12 cellular contexts compared by ENCODE assay signal in the genomic region with DNA sequence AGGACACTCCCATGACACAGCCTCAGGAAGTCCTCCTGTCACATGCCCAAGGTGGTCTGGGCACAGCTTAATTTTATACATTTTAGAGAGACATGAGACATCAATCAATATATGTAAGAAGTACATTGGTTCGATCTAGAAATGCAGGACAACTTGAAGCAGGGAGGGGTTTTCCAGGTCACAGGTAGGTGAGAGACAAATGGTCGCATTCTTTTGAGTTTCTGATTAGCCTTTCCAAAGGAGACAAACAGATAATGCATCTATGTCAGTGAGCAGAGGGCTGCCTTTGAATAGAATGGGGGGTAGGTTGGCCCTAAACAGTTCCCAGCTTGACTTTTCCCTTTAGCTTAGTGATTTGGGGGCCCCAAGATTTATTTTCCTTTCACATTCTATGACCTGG. TPM values are rescaled to one million over a fixed set of nuclear protein-coding genes. Genes with fewer than 3 reads are reported as not detected.
DNase-seq lines count a peak whose midpoint lies in the region; ATAC-seq and TF ChIP-seq lines count a peak whose summit lies in the region.
"Had no signal": no experiment of that assay in that cellular context is flagged by ENCODE, and none has a peak within 500 bp of the region (broad histone marks: within the 10 kb centered on the region; RNA-seq: fewer than 3 reads in every experiment).

No MANE protein-coding gene starts in this region.

- ATAC-seq in right cardiac atrium (no peak), GM18873 (IDR thresholded peaks at IDR 0.05; ENCODE audit: low FRiP score, unreplicated experiment) (no peak), HG02763 (IDR thresholded peaks at IDR 0.05; ENCODE audit: unreplicated experiment) (no peak)
- ATAC-seq: foreskin keratinocyte, Panc1 had no signal

- TF ChIP-seq CTCF in AG04449 (IDR thresholded peaks at IDR 0.05; ENCODE audit: insufficient read depth, low read length, missing control alignments) (no peak), WI38 (IDR thresholded peaks at IDR 0.05; ENCODE audit: low read depth, low read length) (no peak)

- DNase-seq in AG04449 (ENCODE audit: low read depth, low spot score), result no peak
- no peak for DNase-seq in right cardiac atrium
- no peak for DNase-seq in NCI-H2196 treated with DMSO at 0.1 percent for 48 hours (lab: John Stamatoyannopoulos, UW; ENCODE audit: unreplicated experiment)
- no peak for DNase-seq in NCI-H1694 treated with DMSO at 0.1 percent for 48 hours (lab: John Stamatoyannopoulos, UW)
- DNase-seq: NCI-H2029 treated with DMSO at 0.1 percent for 48 hours had no signal

- H3K27ac ChIP-seq in right cardiac atrium (ENCODE audit: low read length) (peak overlapping the region; percentile 18), rectal smooth muscle tissue (ENCODE audit: low read depth, low read length) (peak overlapping the region; percentile 99)
- H3K27ac ChIP-seq: foreskin keratinocyte had no signal

- peak overlapping the region; percentile 4 for H3K9ac ChIP-seq in rectal smooth muscle tissue (ENCODE audit: low read length)

- H3K4me1 ChIP-seq in right cardiac atrium (ENCODE audit: control insufficient read depth, insufficient read depth, low read length) (peaks cover 3% of the 10 kb centered on the region), rectal smooth muscle tissue (ENCODE audit: control insufficient read depth, insufficient read depth, low read length) (peaks cover 13% of the 10 kb centered on the region)

- H3K4me3 ChIP-seq in AG04449 (ENCODE audit: low read depth, low read length), result peak overlapping the region; percentile 53
- H3K4me3 ChIP-seq in WI38 (ENCODE audit: low read depth, low read length), result peak overlapping the region; percentile 63
- peak overlapping the region; percentile 56 for H3K4me3 ChIP-seq in right cardiac atrium (ENCODE audit: low read length)
- peak overlapping the region; percentile 83 for H3K4me3 ChIP-seq in rectal smooth muscle tissue (ENCODE audit: low read length)

- intact Hi-C loops in right cardiac atrium (cut with DNase I), result loop anchor here in 1 of 4 donors (10.0 kb wide), 1 partner anchor 66 kb away; no protein-coding TSS in a partner anchor

- no peaks in the 10 kb centered on the region for H3K9me3 ChIP-seq in right cardiac atrium (ENCODE audit: control insufficient read depth, low read length)

- 55% methylated on average over 2 of the region's 2 CpGs for WGBS in right cardiac atrium

- CTCF ChIA-PET in AG04449 (lab: Yijun Ruan, JAX), result interaction anchor here (0.6 kb wide), 1 partner anchor 365 kb away, joined by 3 read pairs; no protein-coding TSS in a partner anchor

- H3K27me3 ChIP-seq in right cardiac atrium (ENCODE audit: control insufficient read depth, insufficient read depth) (no peaks in the 10 kb centered on the region), rectal smooth muscle tissue (ENCODE audit: control insufficient read depth, insufficient read depth, low read length) (no peaks in the 10 kb centered on the region)
- H3K27me3 ChIP-seq: foreskin keratinocyte had no signal

- POLR2A ChIA-PET in AG04449 (lab: Yijun Ruan, JAX), result interaction anchor here (0.5 to 0.7 kb wide), 2 partner anchors 239 to 1005 kb away, joined by 3 read pairs; no protein-coding TSS in a partner anchor

- no peaks in the 10 kb centered on the region for H3K36me3 ChIP-seq in rectal smooth muscle tissue (ENCODE audit: control insufficient read depth, insufficient read depth, low read length)

RNA-seq across cellular contexts. Expression of a gene that starts 2.5 kb away (rescaled TPM):
- total RNA-seq in right cardiac atrium, result 100 to 1,000 TPM; 452 to 572 (median 520) TPM
- 567 TPM for polyA plus RNA-seq in right cardiac atrium
- polyA plus RNA-seq: IgD-negative memory B cell had no signal
